1 cellular context compared by ENCODE assay signal in genomic region chr19:13099073-13099999, GRCh38.
TF ChIP-seq lines count a peak whose summit lies in the region.

No MANE protein-coding gene starts in this region.

TF ChIP-seq in K562, 482 proteins besides CTCF, POLR2A, EP300 and RAD21 (continued from another document):
- TF ChIP-seq, protein P1, sequence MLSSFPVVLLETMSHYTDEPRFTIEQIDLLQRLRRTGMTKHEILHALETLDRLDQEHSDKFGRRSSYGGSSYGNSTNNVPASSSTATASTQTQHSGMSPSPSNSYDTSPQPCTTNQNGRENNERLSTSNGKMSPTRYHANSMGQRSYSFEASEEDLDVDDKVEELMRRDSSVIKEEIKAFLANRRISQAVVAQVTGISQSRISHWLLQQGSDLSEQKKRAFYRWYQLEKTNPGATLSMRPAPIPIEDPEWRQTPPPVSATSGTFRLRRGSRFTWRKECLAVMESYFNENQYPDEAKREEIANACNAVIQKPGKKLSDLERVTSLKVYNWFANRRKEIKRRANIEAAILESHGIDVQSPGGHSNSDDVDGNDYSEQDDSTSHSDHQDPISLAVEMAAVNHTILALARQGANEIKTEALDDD (IDR thresholded peaks at IDR 0.05) = no peak
- TF ChIP-seq ZNF232 (CRISPR knock-in tag; IDR thresholded peaks at IDR 0.05) (no peak), MCM7 (IDR thresholded peaks at IDR 0.05) (no peak), CAMTA2 (CRISPR knock-in tag; conservative IDR thresholded peaks at IDR 0.05) (peak; percentile 86; the same call in 1 of the 2 replicates), ZNF175 (CRISPR knock-in tag; IDR thresholded peaks at IDR 0.05; ENCODE audit: low read depth) (no peak; the same call in 1 of the 2 replicates), CSDE1 (IDR thresholded peaks at IDR 0.05) (no peak), BCOR (IDR thresholded peaks at IDR 0.05) (no peak), SETDB1 (IDR thresholded peaks at IDR 0.05; ENCODE audit: low read length) (no peak), SIN3A (IDR thresholded peaks at IDR 0.05; ENCODE audit: borderline replicate concordance in 2 of 2, control insufficient read depth in 1 of 2, low read depth in 2 of 2, low read length in 2 of 2) (0 out of 4 replicates have a peak, but pooled peaks of 1 of the 2 experiments have one; percentile 56), HMG20B (CRISPR knock-in tag; IDR thresholded peaks at IDR 0.05) (no peak), RBBP5 (IDR thresholded peaks at IDR 0.05; ENCODE audit: borderline replicate concordance, insufficient read depth, low read length, poor library complexity, severe bottlenecking) (peak; percentile 89), CHD7 (IDR thresholded peaks at IDR 0.05; ENCODE audit: low read depth, low read length) (no peak), FIP1L1 (IDR thresholded peaks at IDR 0.05; ENCODE audit: low read depth, low read length, poor library complexity, severe bottlenecking) (peak; percentile 70), RBM17 (IDR thresholded peaks at IDR 0.05; ENCODE audit: borderline replicate concordance, low read depth, low read length) (no peak), TAF9B (IDR thresholded peaks at IDR 0.05; ENCODE audit: partially characterized antibody) (no peak), KLF10 (CRISPR knock-in tag; IDR thresholded peaks at IDR 0.05) (no peak), PHB2 (IDR thresholded peaks at IDR 0.05; ENCODE audit: low read depth) (no peak), MTA1 (IDR thresholded peaks at IDR 0.05; ENCODE audit: borderline replicate concordance) (no peak), ZNF431 (CRISPR knock-in tag; IDR thresholded peaks at IDR 0.05) (no peak), BACH1 (tag; IDR thresholded peaks at IDR 0.05) (peak; percentile 13; the same call in 1 of the 2 replicates), SRF (CRISPR knock-in tag; IDR thresholded peaks at IDR 0.05) (peak in 1 of 2 experiments; percentile 27; a peak in 1 of 4 replicates), ASH1L (IDR thresholded peaks at IDR 0.05; ENCODE audit: borderline replicate concordance, low read depth, partially characterized antibody) (no peak), OTX1 (CRISPR knock-in tag; IDR thresholded peaks at IDR 0.05) (peak; percentile 71; the same call in 1 of the 2 replicates), GATAD2B (IDR thresholded peaks at IDR 0.05; ENCODE audit: borderline replicate concordance) (peak; percentile 80), CBX3 (IDR thresholded peaks at IDR 0.05; ENCODE audit: borderline replicate concordance in 1 of 2, low read length in 2 of 2) (peak in 1 of 2 experiments; percentile 14; a peak in 1 of 3 replicates), ZNF140 (CRISPR knock-in tag; IDR thresholded peaks at IDR 0.05) (no peak), ZNF699 (CRISPR knock-in tag; IDR thresholded peaks at IDR 0.05; ENCODE audit: insufficient replicate concordance) (no peak), ZNF609 (CRISPR knock-in tag; IDR thresholded peaks at IDR 0.05; ENCODE audit: borderline replicate concordance) (no peak; the same call in 1 of the 2 replicates), NEUROD1 (IDR thresholded peaks at IDR 0.05; ENCODE audit: borderline replicate concordance, low read depth, low read length, partially characterized antibody) (no peak), ATF1 (CRISPR knock-in tag; IDR thresholded peaks at IDR 0.05) (no peak), ATF1 (tag; IDR thresholded peaks at IDR 0.05) (peak; percentile 52; the same call in 1 of the 2 replicates)
- TF ChIP-seq, protein P2, sequence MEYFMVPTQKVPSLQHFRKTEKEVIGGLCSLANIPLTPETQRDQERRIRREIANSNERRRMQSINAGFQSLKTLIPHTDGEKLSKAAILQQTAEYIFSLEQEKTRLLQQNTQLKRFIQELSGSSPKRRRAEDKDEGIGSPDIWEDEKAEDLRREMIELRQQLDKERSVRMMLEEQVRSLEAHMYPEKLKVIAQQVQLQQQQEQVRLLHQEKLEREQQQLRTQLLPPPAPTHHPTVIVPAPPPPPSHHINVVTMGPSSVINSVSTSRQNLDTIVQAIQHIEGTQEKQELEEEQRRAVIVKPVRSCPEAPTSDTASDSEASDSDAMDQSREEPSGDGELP (CRISPR knock-in tag; IDR thresholded peaks at IDR 0.05; ENCODE audit: borderline replicate concordance) = 0 out of 2 replicates have a peak, but pooled peaks have one; percentile 20
- TF ChIP-seq, protein P3, sequence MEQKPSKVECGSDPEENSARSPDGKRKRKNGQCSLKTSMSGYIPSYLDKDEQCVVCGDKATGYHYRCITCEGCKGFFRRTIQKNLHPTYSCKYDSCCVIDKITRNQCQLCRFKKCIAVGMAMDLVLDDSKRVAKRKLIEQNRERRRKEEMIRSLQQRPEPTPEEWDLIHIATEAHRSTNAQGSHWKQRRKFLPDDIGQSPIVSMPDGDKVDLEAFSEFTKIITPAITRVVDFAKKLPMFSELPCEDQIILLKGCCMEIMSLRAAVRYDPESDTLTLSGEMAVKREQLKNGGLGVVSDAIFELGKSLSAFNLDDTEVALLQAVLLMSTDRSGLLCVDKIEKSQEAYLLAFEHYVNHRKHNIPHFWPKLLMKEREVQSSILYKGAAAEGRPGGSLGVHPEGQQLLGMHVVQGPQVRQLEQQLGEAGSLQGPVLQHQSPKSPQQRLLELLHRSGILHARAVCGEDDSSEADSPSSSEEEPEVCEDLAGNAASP (IDR thresholded peaks at IDR 0.05) = no peak
